Comparison of ENCODE assay signal across 27 cellular contexts in genomic region chr11:18075444-18075843, GRCh38. TPM values are rescaled to one million over a fixed set of nuclear protein-coding genes. Genes with fewer than 3 reads are reported as not detected.
DNase-seq lines count a peak whose midpoint lies in the region; ATAC-seq, FAIRE-seq and TF ChIP-seq lines count a peak whose summit lies in the region.
"Had no signal": no experiment of that assay in that cellular context is flagged by ENCODE, and none has a peak within 500 bp of the region (broad histone marks: within the 10 kb centered on the region; RNA-seq: fewer than 3 reads in every experiment).

No MANE protein-coding gene starts in this region.

- dilution Hi-C loops in mammary epithelial cell (cut with HindIII; ENCODE audit: low sequenced_read_pairs): loop anchor here (5.0 kb wide), 1 partner anchor 37 kb away; no protein-coding TSS in a partner anchor

- H3K9me2 ChIP-seq in Karpas-422 (replicated peaks; ENCODE audit: insufficient read depth, low read length): no peaks in the 10 kb centered on the region

- H3K9me3 Mint-ChIP-seq in MCF 10A (ENCODE audit: unreplicated experiment): no peaks in the 10 kb centered on the region
- H3K9me3 Mint-ChIP-seq: CD14-positive monocyte; CD4-positive, alpha-beta T cell; CD8-positive, alpha-beta memory T cell; HFFc6 had no signal

- H3K27me3 ChIP-seq in mammary epithelial cell (ENCODE audit: insufficient read depth, low read length): no peaks in the 10 kb centered on the region
- H3K27me3 ChIP-seq in Karpas-422 (ENCODE audit: low read length): no peaks in the 10 kb centered on the region
- H3K27me3 ChIP-seq in bronchial epithelial cell (ENCODE audit: control insufficient read depth, insufficient read depth, low read length): no peaks in the 10 kb centered on the region
- H3K27me3 ChIP-seq: BE2C; BLaER1 treated with 17β-estradiol and CSF1 and Interleukin-3, amounts not matched to agents 10 nM and 100 nM had no signal

- H3K4me1 Mint-ChIP-seq in MCF 10A (ENCODE audit: insufficient read depth, unreplicated experiment): no peaks in the 10 kb centered on the region
- H3K4me1 Mint-ChIP-seq: CD14-positive monocyte; CD8-positive, alpha-beta memory T cell had no signal

- H2AFZ ChIP-seq in mammary epithelial cell (ENCODE audit: low read depth, low read length) (no peak overlapping the region), Karpas-422 (ENCODE audit: low read length) (no peak overlapping the region)

- DNase-seq in MCF 10A (ENCODE audit: unreplicated experiment) (peak; percentile 2), mammary epithelial cell (no peak), Karpas-422 (no peak), NCI-H69 (lab: John Stamatoyannopoulos, UW) (peak; percentile 16), bronchial epithelial cell (ENCODE audit: low read depth) (no peak), NOMO-1 treated with dmso at 0.1 percent for 144 hours (lab: John Stamatoyannopoulos, UW; ENCODE audit: unreplicated experiment) (no peak), ecto neural progenitor cell (ENCODE audit: low spot score) (no peak)
- DNase-seq: 8988T; ACHN; AML-193; BE2C; CD4-positive, alpha-beta T cell; CD8-positive, alpha-beta memory T cell; DMS 273 treated with DMSO at 0.1 percent for 48 hours; DMS79; EL; GDM1; GOT3; HFFc6 had no signal

- intact Hi-C loops in MCF 10A (cut with micrococcal nuclease): no loop called here
- intact Hi-C loops in mammary epithelial cell (cut with micrococcal nuclease): no loop called here

- H3K4me3 ChIP-seq in mammary epithelial cell (replicated peaks in 1 of 3; ENCODE audit: insufficient read depth in 1 of 3, low read depth in 2 of 3, low read length in 3 of 3) (no peak overlapping the region), Karpas-422 (ENCODE audit: low read length) (no peak overlapping the region), bronchial epithelial cell (ENCODE audit: low read depth, low read length) (no peak overlapping the region)
- H3K4me3 ChIP-seq: A549; BLaER1 treated with 17β-estradiol and CSF1 and Interleukin-3, amounts not matched to agents 10 nM and 100 nM; GM12878; HAP-1 had no signal

- H3K4me2 ChIP-seq in mammary epithelial cell (ENCODE audit: insufficient read depth, low read depth, low read length) (no peak overlapping the region), Karpas-422 (ENCODE audit: low read depth, low read length, poor library complexity, severe bottlenecking) (peak overlapping the region; percentile 44)
- H3K4me2 ChIP-seq: A549; BLaER1 treated with 17β-estradiol and CSF1 and Interleukin-3, amounts not matched to agents 10 nM and 100 nM had no signal

- CTCF ChIA-PET in MCF 10A (lab: Yijun Ruan, JAX) (interaction anchor here (0.6 to 0.7 kb wide), 2 partner anchors 8 to 43 kb away, joined by 3 to 4 read pairs; no protein-coding TSS in a partner anchor), mammary epithelial cell (lab: Charles Lee; ENCODE audit: low non-redundant PET) (no interaction called here)

- ATAC-seq in HG02981 (IDR thresholded peaks at IDR 0.05; ENCODE audit: unreplicated experiment): no peak
- ATAC-seq: A549, GM12878 had no signal

- no peaks in the 10 kb centered on the region for H3K4me1 ChIP-seq in mammary epithelial cell (ENCODE audit: insufficient read depth, low read length)
- H3K4me1 ChIP-seq in Karpas-422 (ENCODE audit: low read length): peaks cover 10% of the 10 kb centered on the region
- H3K4me1 ChIP-seq: A549; BE2C; BLaER1 treated with 17β-estradiol and CSF1 and Interleukin-3, amounts not matched to agents 10 nM and 100 nM; HAP-1 had no signal

- H3K9me3 ChIP-seq in mammary epithelial cell (replicated peaks; ENCODE audit: insufficient read depth, low read length) (no peaks in the 10 kb centered on the region), Karpas-422 (ENCODE audit: low read length) (no peaks in the 10 kb centered on the region)
- H3K9me3 ChIP-seq: A549; BE2C; BLaER1 treated with 17β-estradiol and CSF1 and Interleukin-3, amounts not matched to agents 10 nM and 100 nM; HAP-1 had no signal

- TF ChIP-seq CTCF in MCF 10A (IDR thresholded peaks at IDR 0.05; ENCODE audit: unreplicated experiment) (no peak), mammary epithelial cell (conservative IDR thresholded peaks at IDR 0.05 in 1 of 2, IDR thresholded peaks at IDR 0.05 in 1 of 2; ENCODE audit: extremely low read depth in 1 of 2, insufficient read depth in 1 of 2, low read depth in 1 of 2, low read length in 2 of 2) (no peak), bronchial epithelial cell (IDR thresholded peaks at IDR 0.05; ENCODE audit: insufficient read depth, low read length, severe bottlenecking) (no peak)

- in situ Hi-C loops in mammary epithelial cell (cut with MboI; ENCODE audit: low sequenced_read_pairs in 2 of 2): no loop called here

- H3K36me3 Mint-ChIP-seq in MCF 10A (ENCODE audit: insufficient read depth, unreplicated experiment): peaks cover 27% of the 10 kb centered on the region

- no peak overlapping the region for H3K27ac ChIP-seq in mammary epithelial cell (ENCODE audit: insufficient read depth, low read depth, low read length)
- H3K27ac ChIP-seq in Karpas-422 (ENCODE audit: low read length): peak overlapping the region; percentile 24; the same call in 1 of the 2 replicates
- H3K27ac ChIP-seq: A549; BLaER1 treated with 17β-estradiol and CSF1 and Interleukin-3, amounts not matched to agents 10 nM and 100 nM had no signal

- no peak overlapping the region for H3K4me3 Mint-ChIP-seq in MCF 10A (ENCODE audit: unreplicated experiment)
- H3K4me3 Mint-ChIP-seq: CD14-positive monocyte; CD4-positive, alpha-beta T cell; CD8-positive, alpha-beta memory T cell; HFFc6 had no signal

- H4K20me1 ChIP-seq in mammary epithelial cell (ENCODE audit: insufficient read depth, low read length) (no peaks in the 10 kb centered on the region), Karpas-422 (ENCODE audit: insufficient read depth, low read depth, low read length) (no peaks in the 10 kb centered on the region)
- H4K20me1 ChIP-seq: BLaER1 treated with 17β-estradiol and CSF1 and Interleukin-3, amounts not matched to agents 10 nM and 100 nM had no signal

- POLR2A ChIA-PET in MCF 10A (lab: Yijun Ruan, JAX): no interaction called here

- H3K36me3 ChIP-seq in mammary epithelial cell (ENCODE audit: insufficient read depth, low read length): no peaks in the 10 kb centered on the region
- H3K36me3 ChIP-seq in Karpas-422 (ENCODE audit: insufficient read depth, low read length): peaks cover 21% of the 10 kb centered on the region; the same call in 1 of the 2 replicates
- peaks cover 3% of the 10 kb centered on the region for H3K36me3 ChIP-seq in bronchial epithelial cell (ENCODE audit: control insufficient read depth, insufficient read depth, low read length)
- H3K36me3 ChIP-seq: BE2C had no signal

- no peak overlapping the region for H3K27ac Mint-ChIP-seq in MCF 10A (ENCODE audit: low read depth, unreplicated experiment)
- H3K27ac Mint-ChIP-seq: CD14-positive monocyte; CD4-positive, alpha-beta T cell; CD8-positive, alpha-beta memory T cell; HFFc6 had no signal

- WGBS in mammary epithelial cell (ENCODE audit: low coverage, missing lambda C conversion rate): 96% methylated on average over 3 of the region's 3 CpGs

- no peaks in the 10 kb centered on the region for H3K27me3 Mint-ChIP-seq in MCF 10A (ENCODE audit: insufficient read depth, unreplicated experiment)
- H3K27me3 Mint-ChIP-seq: CD4-positive, alpha-beta T cell; CD8-positive, alpha-beta memory T cell had no signal

- no TSS peak for BruUV-seq in MCF 10A (replicated peaks; lab: Mats Ljungman, UMichigan)
- BruUV-seq in mammary epithelial cell (replicated peaks; lab: Mats Ljungman, UMichigan): no TSS peak

- peak; percentile 62 for FAIRE-seq in bronchial epithelial cell (lab: Jason Lieb, UNC)
- FAIRE-seq: A549, D721Med, GM12878, H54 had no signal

- H3K79me2 ChIP-seq in mammary epithelial cell (ENCODE audit: insufficient read depth, low read length) (no peaks in the 10 kb centered on the region), Karpas-422 (ENCODE audit: low read length) (no peaks in the 10 kb centered on the region)

- H3K9ac ChIP-seq in mammary epithelial cell (ENCODE audit: insufficient read depth, low read length): no peak overlapping the region
- H3K9ac ChIP-seq in Karpas-422 (ENCODE audit: low read length): no peak overlapping the region
- H3K9ac ChIP-seq: BLaER1 treated with 17β-estradiol and CSF1 and Interleukin-3, amounts not matched to agents 10 nM and 100 nM had no signal

RNA-seq across cellular contexts. Expression of gene TPH1, which starts 29.4 kb away (rescaled TPM):
- 0.19 and 0.20 TPM in 2 replicates for total RNA-seq in MCF 10A (2022)
- under 1 TPM; 0.17 to 0.24 TPM for total RNA-seq in mammary epithelial cell
- polyA plus RNA-seq in mammary epithelial cell: 0.26 TPM
- not detected for polyA minus RNA-seq in mammary epithelial cell
- total RNA-seq in Karpas-422 (2014; rRNA removed; shearing (Covaris generic); ENCODE audit: low replicate concordance): 0.56 and 0.65 TPM in 2 replicates
- under 0.01 and 0.26 TPM in 2 replicates for total RNA-seq in bronchial epithelial cell
- polyA plus RNA-seq: CD14-positive monocyte had no signal

RNA-seq across cellular contexts. Expression of gene SAAL1, which starts 30.4 kb away (rescaled TPM):
- total RNA-seq in MCF 10A (2022) (21.6 and 34.3 TPM in 2 replicates), mammary epithelial cell (10 to 100 TPM; 12.2 to 24.6 TPM), bronchial epithelial cell (10.6 and 15.8 TPM in 2 replicates)
- polyA plus RNA-seq in mammary epithelial cell: 20.1 TPM
- polyA minus RNA-seq in mammary epithelial cell: 12.2 TPM
- total RNA-seq in Karpas-422 (2014; rRNA removed; shearing (Covaris generic); ENCODE audit: low replicate concordance): 36.7 and 43.7 TPM in 2 replicates

RNA-seq across cellular contexts. Expression of gene MRGPRX3, which starts 56.9 kb away (rescaled TPM):
- total RNA-seq in MCF 10A (2022) (0.34 and 0.79 TPM in 2 replicates), mammary epithelial cell (10 to 100 TPM in 1 of 2 donors, 1 to 10 TPM in 1; 5.8 to 33.4 TPM), bronchial epithelial cell (0.13 TPM in 1 of 2 replicates, not detected in the other)
- 28.1 TPM for polyA plus RNA-seq in mammary epithelial cell
- polyA minus RNA-seq in mammary epithelial cell: 9.8 TPM
- total RNA-seq in Karpas-422 (2014; rRNA removed; shearing (Covaris generic); ENCODE audit: low replicate concordance): not detected in 2 replicates
- total RNA-seq: CD4-positive, alpha-beta T cell; CD8-positive, alpha-beta memory T cell; GM12878; HFFc6 had no signal
- polyA plus RNA-seq: A549; CD14-positive monocyte; CD8-positive, alpha-beta memory T cell; GM12878 had no signal

Comparison
In these comparisons a context has a peak if more than half of its experiments do, and no peak if none do; other contexts are left out.
1. DNase-seq: peak in MCF 10A (single experiment) and NCI-H69 (single experiment); none in mammary epithelial cell (single experiment), Karpas-422 (single experiment), bronchial epithelial cell (single experiment), NOMO-1 treated with dmso at 0.1 percent for 144 hours (single experiment) and ecto neural progenitor cell (single experiment).